In genomic region chr20:44310664-44311639, GRCh38 we compare ENCODE assay signal across 1 cellular context.
TF ChIP-seq lines count a peak whose summit lies in the region.

FITM2 (minus strand) TSS chr20:44311202; CDS start chr20:44311148, 54 bp downstream.

TF ChIP-seq in HepG2, 621 proteins besides CTCF, POLR2A, EP300 and RAD21 (continued from another document and continues in another):
- TF ChIP-seq LRRFIP1 (CRISPR knock-in tag; conservative IDR thresholded peaks at IDR 0.05), result peak; percentile 88; the same call in 1 of the 2 replicates
- TF ChIP-seq HES4 (CRISPR knock-in tag; IDR thresholded peaks at IDR 0.05; ENCODE audit: borderline replicate concordance), result peak; percentile 97
- no peak for TF ChIP-seq TCF7L2 (IDR thresholded peaks at IDR 0.05; ENCODE audit: low read depth, low read length)
- peak; percentile 65 for TF ChIP-seq SNAPC4 (CRISPR knock-in tag; IDR thresholded peaks at IDR 0.05)
- peak; percentile 94; the same call in 1 of the 2 replicates for TF ChIP-seq ZKSCAN8 (CRISPR knock-in tag; IDR thresholded peaks at IDR 0.05; ENCODE audit: borderline replicate concordance)
- no peak for TF ChIP-seq ZNF549 (CRISPR knock-in tag; IDR thresholded peaks at IDR 0.05)
- TF ChIP-seq ZNF18 (CRISPR knock-in tag; IDR thresholded peaks at IDR 0.05; ENCODE audit: insufficient replicate concordance), result peak; percentile 80
- peak; percentile 99 for TF ChIP-seq ZNF563 (CRISPR knock-in tag; IDR thresholded peaks at IDR 0.05)
- no peak for TF ChIP-seq E2F5 (CRISPR knock-in tag; conservative IDR thresholded peaks at IDR 0.05)
- 0 out of 2 replicates have a peak, but pooled peaks have one; percentile 92 for TF ChIP-seq NFATC3 (CRISPR knock-in tag; IDR thresholded peaks at IDR 0.05)
- 0 out of 2 replicates have a peak, but pooled peaks have one; percentile 48 for TF ChIP-seq KDM1A (CRISPR knock-in tag; IDR thresholded peaks at IDR 0.05)
- TF ChIP-seq ELF1 (CRISPR knock-in tag; IDR thresholded peaks at IDR 0.05), result no peak
- TF ChIP-seq GMEB1 (CRISPR knock-in tag; IDR thresholded peaks at IDR 0.05; ENCODE audit: borderline replicate concordance), result peak; percentile 87
- peak; percentile 99 for TF ChIP-seq KMT2A (CRISPR knock-in tag; IDR thresholded peaks at IDR 0.05)
- no peak for TF ChIP-seq ZNF674 (CRISPR knock-in tag; IDR thresholded peaks at IDR 0.05; ENCODE audit: low read depth)
- TF ChIP-seq ATF2 (CRISPR knock-in tag; IDR thresholded peaks at IDR 0.05), result peak; percentile 92
- TF ChIP-seq ZNF576 (CRISPR knock-in tag; IDR thresholded peaks at IDR 0.05), result no peak; the same call in 1 of the 2 replicates
- TF ChIP-seq SSRP1 (CRISPR knock-in tag; IDR thresholded peaks at IDR 0.05), result peak; percentile 93; the same call in 1 of the 2 replicates
- TF ChIP-seq ATF7-NPFF (CRISPR knock-in tag; IDR thresholded peaks at IDR 0.05; ENCODE audit: low read depth), result peak; percentile 97
- TF ChIP-seq ZNF724P (CRISPR knock-in tag; IDR thresholded peaks at IDR 0.05; ENCODE audit: borderline replicate concordance), result peak; percentile 93
- TF ChIP-seq SMAD3 (CRISPR knock-in tag; IDR thresholded peaks at IDR 0.05), result peak; percentile 83; the same call in 1 of the 2 replicates
- no peak for TF ChIP-seq U2AF2 (IDR thresholded peaks at IDR 0.05; ENCODE audit: low read depth, low read length)
- peak; percentile 33; the same call in 1 of the 2 replicates for TF ChIP-seq SNAPC5 (CRISPR knock-in tag; IDR thresholded peaks at IDR 0.05; ENCODE audit: borderline replicate concordance)
- TF ChIP-seq ZNF234 (CRISPR knock-in tag; conservative IDR thresholded peaks at IDR 0.05), result no peak
- 0 out of 2 replicates have a peak, but pooled peaks have one; percentile 23 for TF ChIP-seq ZNF746 (CRISPR knock-in tag; IDR thresholded peaks at IDR 0.05)
- TF ChIP-seq ZNF775 (CRISPR knock-in tag; IDR thresholded peaks at IDR 0.05; ENCODE audit: borderline replicate concordance), result no peak
- TF ChIP-seq IKZF1 (IDR thresholded peaks at IDR 0.05), result no peak
- peak; percentile 70 for TF ChIP-seq ZNF781 (CRISPR knock-in tag; IDR thresholded peaks at IDR 0.05; ENCODE audit: borderline replicate concordance, not compliant biosample characterization)
- TF ChIP-seq KDM4B (CRISPR knock-in tag; IDR thresholded peaks at IDR 0.05), result peak; percentile 91
- no peak; the same call in none of the 2 replicates for TF ChIP-seq KLF13 (CRISPR knock-in tag; IDR thresholded peaks at IDR 0.05)
- TF ChIP-seq HBP1 (CRISPR knock-in tag; IDR thresholded peaks at IDR 0.05; ENCODE audit: low read depth), result peak; percentile 96
- no peak; the same call in 1 of the 2 replicates for TF ChIP-seq NFKBIZ (CRISPR knock-in tag; IDR thresholded peaks at IDR 0.05)
- TF ChIP-seq ZNF432 (CRISPR knock-in tag; IDR thresholded peaks at IDR 0.05; ENCODE audit: borderline replicate concordance), result no peak
- peak; percentile 99 for TF ChIP-seq ZNF547 (CRISPR knock-in tag; IDR thresholded peaks at IDR 0.05)
- no peak for TF ChIP-seq SRF (IDR thresholded peaks at IDR 0.05; ENCODE audit: low read depth, low read length)
- no peak for TF ChIP-seq TCF7 (IDR thresholded peaks at IDR 0.05; ENCODE audit: low read depth)
- TF ChIP-seq ZNF619 (CRISPR knock-in tag; IDR thresholded peaks at IDR 0.05), result peak; percentile 99
- peak; percentile 78 for TF ChIP-seq FOXA3 (CRISPR knock-in tag; IDR thresholded peaks at IDR 0.05)
- TF ChIP-seq PITX1 (CRISPR knock-in tag; IDR thresholded peaks at IDR 0.05), result peak; percentile 93
- TF ChIP-seq IRX3 (CRISPR knock-in tag; IDR thresholded peaks at IDR 0.05; ENCODE audit: borderline replicate concordance, low read depth), result no peak
- peak; percentile 95; the same call in 1 of the 2 replicates for TF ChIP-seq ZNF580 (CRISPR knock-in tag; IDR thresholded peaks at IDR 0.05; ENCODE audit: borderline replicate concordance, low read depth)
- no peak for TF ChIP-seq ZNF883 (CRISPR knock-in tag; IDR thresholded peaks at IDR 0.05; ENCODE audit: not compliant biosample characterization)
- peak; percentile 77 for TF ChIP-seq ZNF740 (CRISPR knock-in tag; IDR thresholded peaks at IDR 0.05)
- TF ChIP-seq SP4 (CRISPR knock-in tag; IDR thresholded peaks at IDR 0.05), result peak; percentile 92
- TF ChIP-seq KLF16 (CRISPR knock-in tag; IDR thresholded peaks at IDR 0.05), result peak; percentile 35 to 97; a peak in 2 of 4 replicates
- peak; percentile 91; the same call in 1 of the 2 replicates for TF ChIP-seq ZFP37 (CRISPR knock-in tag; IDR thresholded peaks at IDR 0.05; ENCODE audit: borderline replicate concordance)
- TF ChIP-seq ZNF709 (CRISPR knock-in tag; IDR thresholded peaks at IDR 0.05), result peak; percentile 93
- TF ChIP-seq ZSCAN25 (CRISPR knock-in tag; IDR thresholded peaks at IDR 0.05), result peak; percentile 93
- TF ChIP-seq ZNF383 (CRISPR knock-in tag; IDR thresholded peaks at IDR 0.05; ENCODE audit: borderline replicate concordance), result peak; percentile 61; the same call in 1 of the 2 replicates
- no peak for TF ChIP-seq ZNF30 (CRISPR knock-in tag; IDR thresholded peaks at IDR 0.05)
